ENCODE assay signal across 29 cellular contexts in the genomic region with DNA sequence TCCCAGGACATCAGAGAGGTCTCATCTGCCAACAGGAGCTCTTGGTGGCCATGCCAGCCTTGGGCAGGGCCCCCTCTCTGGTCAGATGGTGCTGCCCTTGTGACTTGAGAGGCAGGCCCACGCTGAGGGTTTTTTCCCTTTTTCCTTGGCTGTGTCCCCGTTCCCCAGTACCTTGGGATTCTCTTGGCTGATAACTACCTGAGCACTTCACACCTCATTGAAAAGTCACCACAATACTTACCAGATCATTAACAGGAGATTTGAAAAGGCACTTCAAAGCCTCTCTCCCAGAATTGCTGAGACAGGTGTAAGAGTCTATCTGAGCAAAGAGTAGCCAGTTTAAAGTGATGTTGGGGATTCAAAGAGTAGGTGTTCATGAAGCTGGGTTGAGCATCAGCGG. TPM values are rescaled to one million over a fixed set of nuclear protein-coding genes. Genes with fewer than 3 reads are reported as not detected.
"Had no signal": no experiment of that assay in that cellular context is flagged by ENCODE, and none has a peak within 500 bp of the region (broad histone marks: within the 10 kb centered on the region; RNA-seq: fewer than 3 reads in every experiment).

No MANE protein-coding gene starts in this region.

- H3K27ac ChIP-seq: epithelial cell of prostate, left lung, lower lobe of right lung, stomach, thyroid gland, upper lobe of left lung had no signal

- H3K9me3 Mint-ChIP-seq: activated CD4-positive, alpha-beta T cell treated with anti-CD3 and anti-CD28 coated beads, Interleukin-2, amount 10 ng/mL, durations not matched to agents 7 days and 5 days; activated T-cell treated with anti-CD3 and anti-CD28 coated beads, Interleukin-2, amount 50 U/mL, for 24 hours; central memory CD8-positive, alpha-beta T cell; dendritic cell treated with granulocyte-macrophage colony-stimulating factor and Interleukin-4, amounts not matched to agents 40 ng/mL and 50 ng/mL, for 4 days; natural killer cell treated with Interleukin-12 subunit alpha and Interleukin-12 subunit beta and Interleukin-15 and Interleukin-18, amount 100 ng/mL, for 72 hours; stimulated activated naive B cell treated with anti-CD40 and anti-IgM and Interleukin-4, amounts not matched to agents 10 μg/mL and 1 μg/mL and 100 μg/mL, for 72 hours had no signal

- H3K9me3 ChIP-seq: left lung, lower lobe of right lung, mucosa of descending colon, stomach, thyroid gland, upper lobe of left lung had no signal

- H3K4me1 Mint-ChIP-seq: activated CD4-positive, alpha-beta memory T cell treated with anti-CD3 and anti-CD28 coated beads, Interleukin-2, amount 10 ng/mL, durations not matched to agents 7 days and 5 days; activated CD4-positive, alpha-beta T cell treated with anti-CD3 and anti-CD28 coated beads, Interleukin-2, amount 10 ng/mL, durations not matched to agents 7 days and 5 days; activated naive CD4-positive, alpha-beta T cell treated with anti-CD3 and anti-CD28 coated beads, Interleukin-2, amount 10 ng/mL, durations not matched to agents 7 days and 5 days; central memory CD8-positive, alpha-beta T cell; stimulated activated naive B cell treated with anti-CD40 and anti-IgM and Interleukin-4, amounts not matched to agents 10 μg/mL and 1 μg/mL and 100 μg/mL, for 72 hours had no signal

- FAIRE-seq: bronchial epithelial cell, endometrium, frontal cortex, islet of Langerhans had no signal

- H3K4me3 ChIP-seq: left lung, lower lobe of right lung, mucosa of descending colon, stomach, thyroid gland, upper lobe of left lung had no signal

- H3K4me1 ChIP-seq: left lung, lower lobe of right lung, stomach, thyroid gland, upper lobe of left lung had no signal

- ATAC-seq: left lung; lower lobe of right lung; mucosa of descending colon; right cardiac atrium; stimulated activated naive B cell treated with anti-CD40 and anti-IgM and Interleukin-4, amounts not matched to agents 10 μg/mL and 1 μg/mL and 100 μg/mL, for 72 hours had no signal

- H3K27ac Mint-ChIP-seq: activated CD4-positive, alpha-beta memory T cell treated with anti-CD3 and anti-CD28 coated beads, Interleukin-2, amount 10 ng/mL, durations not matched to agents 7 days and 5 days; activated CD4-positive, alpha-beta T cell treated with anti-CD3 and anti-CD28 coated beads, Interleukin-2, amount 10 ng/mL, durations not matched to agents 7 days and 5 days; activated naive CD4-positive, alpha-beta T cell treated with anti-CD3 and anti-CD28 coated beads, Interleukin-2, amount 10 ng/mL, durations not matched to agents 7 days and 5 days; activated T-cell treated with anti-CD3 and anti-CD28 coated beads, Interleukin-2, amount 50 U/mL, for 24 hours; dendritic cell treated with granulocyte-macrophage colony-stimulating factor and Interleukin-4, amounts not matched to agents 40 ng/mL and 50 ng/mL, for 4 days; natural killer cell treated with Interleukin-12 subunit alpha and Interleukin-12 subunit beta and Interleukin-15 and Interleukin-18, amount 100 ng/mL, for 72 hours; stimulated activated naive B cell treated with anti-CD40 and anti-IgM and Interleukin-4, amounts not matched to agents 10 μg/mL and 1 μg/mL and 100 μg/mL, for 72 hours had no signal

- DNase-seq: activated CD4-positive, alpha-beta memory T cell treated with anti-CD3 and anti-CD28 coated beads, Interleukin-2, amount 10 ng/mL, durations not matched to agents 7 days and 5 days; activated CD4-positive, alpha-beta T cell treated with anti-CD3 and anti-CD28 coated beads, Interleukin-2, amount 10 ng/mL, durations not matched to agents 7 days and 5 days; activated CD4-positive, CD25-positive, alpha-beta regulatory T cell treated with anti-CD3 and anti-CD28 coated beads, Interleukin-2, amount 50 U/mL, for 72 hours; activated CD8-positive, alpha-beta memory T cell treated with anti-CD3 and anti-CD28 coated beads, Interleukin-2, amount 50 U/mL, for 48 hours; activated gamma-delta T cell; activated naive CD4-positive, alpha-beta T cell treated with anti-CD3 and anti-CD28 coated beads, Interleukin-2, amount 10 ng/mL, durations not matched to agents 7 days and 5 days; activated T-cell treated with anti-CD3 and anti-CD28 coated beads, Interleukin-2, amount 50 U/mL, for 24 hours; amygdala; effector CD4-positive, alpha-beta T cell; left lung; lower lobe of right lung; mesenchymal stem cell; mucosa of descending colon; posterior cingulate gyrus; right cardiac atrium; stimulated activated CD4-positive, alpha-beta T cell treated with anti-CD3 and anti-CD28 coated beads, Interleukin-15, amount 100 ng/mL, for 24 hours; stimulated activated CD4-positive, alpha-beta T cell treated with anti-CD3 and anti-CD28 coated beads, Interleukin-2, amount 100 ng/mL, for 24 hours; stimulated activated naive B cell treated with anti-CD40 and anti-IgM and Interleukin-4, amounts not matched to agents 10 μg/mL and 1 μg/mL and 100 μg/mL, for 72 hours; stomach; thyroid gland; upper lobe of left lung had no signal

- H3K36me3 ChIP-seq: left lung, lower lobe of right lung, stomach, thyroid gland, upper lobe of left lung had no signal

- H3K4me3 Mint-ChIP-seq: activated CD4-positive, alpha-beta memory T cell treated with anti-CD3 and anti-CD28 coated beads, Interleukin-2, amount 10 ng/mL, durations not matched to agents 7 days and 5 days; activated CD4-positive, alpha-beta T cell treated with anti-CD3 and anti-CD28 coated beads, Interleukin-2, amount 10 ng/mL, durations not matched to agents 7 days and 5 days; activated naive CD4-positive, alpha-beta T cell treated with anti-CD3 and anti-CD28 coated beads, Interleukin-2, amount 10 ng/mL, durations not matched to agents 7 days and 5 days; activated T-cell treated with anti-CD3 and anti-CD28 coated beads, Interleukin-2, amount 50 U/mL, for 24 hours; central memory CD8-positive, alpha-beta T cell; dendritic cell treated with granulocyte-macrophage colony-stimulating factor and Interleukin-4, amounts not matched to agents 40 ng/mL and 50 ng/mL, for 4 days; natural killer cell treated with Interleukin-12 subunit alpha and Interleukin-12 subunit beta and Interleukin-15 and Interleukin-18, amount 100 ng/mL, for 72 hours; stimulated activated naive B cell treated with anti-CD40 and anti-IgM and Interleukin-4, amounts not matched to agents 10 μg/mL and 1 μg/mL and 100 μg/mL, for 72 hours had no signal

- H3K36me3 Mint-ChIP-seq: activated naive CD4-positive, alpha-beta T cell treated with anti-CD3 and anti-CD28 coated beads, Interleukin-2, amount 10 ng/mL, durations not matched to agents 7 days and 5 days; natural killer cell treated with Interleukin-12 subunit alpha and Interleukin-12 subunit beta and Interleukin-15 and Interleukin-18, amount 100 ng/mL, for 72 hours; stimulated activated naive B cell treated with anti-CD40 and anti-IgM and Interleukin-4, amounts not matched to agents 10 μg/mL and 1 μg/mL and 100 μg/mL, for 72 hours had no signal

- H3K27me3 ChIP-seq: left lung, thyroid gland, upper lobe of left lung had no signal

RNA-seq across cellular contexts. Expression of gene TMEM158, which starts 15.1 kb away (rescaled TPM):
- total RNA-seq: activated CD4-positive, alpha-beta memory T cell treated with anti-CD3 and anti-CD28 coated beads, Interleukin-2, amount 10 ng/mL, durations not matched to agents 7 days and 5 days had no signal
